In the genomic region with DNA sequence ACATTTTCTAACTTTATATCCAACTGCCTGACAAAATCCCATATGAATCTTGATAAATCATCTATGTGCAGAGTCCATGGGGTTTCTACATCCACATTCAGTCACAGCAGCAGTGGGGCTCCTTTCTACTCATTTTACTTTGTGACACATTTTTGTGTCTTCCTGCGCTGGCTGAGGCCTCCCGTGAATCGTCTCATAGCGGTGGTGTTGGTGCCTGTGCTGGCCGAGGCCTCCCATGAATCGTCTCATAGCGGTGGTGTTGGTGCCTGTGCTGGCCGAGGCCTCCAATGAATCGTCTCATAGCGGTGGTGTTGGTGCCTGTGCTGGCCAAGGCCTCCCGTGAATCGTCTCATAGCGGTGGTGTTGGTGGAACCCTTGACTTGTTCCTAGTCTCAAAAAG, we compare ENCODE assay signal across 17 cellular contexts.
"Had no signal": no experiment of that assay in that cellular context is flagged by ENCODE, and none has a peak within 500 bp of the region (broad histone marks: within the 10 kb centered on the region; RNA-seq: fewer than 3 reads in every experiment).

No MANE protein-coding gene starts in this region.

- H3K27ac ChIP-seq: brain microvascular endothelial cell, pancreas, uterus had no signal

- H3K4me3 ChIP-seq: pancreas, uterus had no signal

- H3K4me1 ChIP-seq: pancreas, uterus had no signal

- H3K9me3 Mint-ChIP-seq: dendritic cell treated with granulocyte-macrophage colony-stimulating factor and Interleukin-4, amounts not matched to agents 40 ng/mL and 50 ng/mL, for 4 days; stimulated activated naive B cell treated with anti-CD40 and anti-IgM and Interleukin-4, amounts not matched to agents 10 μg/mL and 1 μg/mL and 100 μg/mL, for 72 hours had no signal

- DNase-seq: activated gamma-delta T cell; activated T-cell treated with anti-CD3 and anti-CD28 coated beads, Interleukin-2, amount 50 U/mL, for 1 hour; amygdala; brain microvascular endothelial cell; cerebellar nuclear complex; glutamatergic neuron; left colon; mesenchymal stem cell; stimulated activated CD4-positive, alpha-beta T cell treated with anti-CD3 and anti-CD28 coated beads, Interleukin-1b, Interleukin-23, amount 100 ng/mL, for 48 hours; stimulated activated naive B cell treated with anti-CD40 and anti-IgM and Interleukin-4, amounts not matched to agents 10 μg/mL and 1 μg/mL and 100 μg/mL, for 72 hours; T-helper 9 cell; uterus had no signal

- H3K9me3 ChIP-seq: pancreas, uterus had no signal

- H3K36me3 ChIP-seq: brain microvascular endothelial cell, pancreas, uterus had no signal

- H3K27ac Mint-ChIP-seq: activated naive CD8-positive, alpha-beta T cell; dendritic cell treated with granulocyte-macrophage colony-stimulating factor and Interleukin-4, amounts not matched to agents 40 ng/mL and 50 ng/mL, for 4 days; stimulated activated naive B cell treated with anti-CD40 and anti-IgM and Interleukin-4, amounts not matched to agents 10 μg/mL and 1 μg/mL and 100 μg/mL, for 72 hours had no signal

- H3K27me3 ChIP-seq: brain microvascular endothelial cell, pancreas, uterus had no signal

- H3K4me3 Mint-ChIP-seq: activated naive CD8-positive, alpha-beta T cell; dendritic cell treated with granulocyte-macrophage colony-stimulating factor and Interleukin-4, amounts not matched to agents 40 ng/mL and 50 ng/mL, for 4 days; stimulated activated naive B cell treated with anti-CD40 and anti-IgM and Interleukin-4, amounts not matched to agents 10 μg/mL and 1 μg/mL and 100 μg/mL, for 72 hours had no signal

- H3K27me3 Mint-ChIP-seq: activated naive CD8-positive, alpha-beta T cell had no signal

- H3K36me3 Mint-ChIP-seq: stimulated activated naive B cell treated with anti-CD40 and anti-IgM and Interleukin-4, amounts not matched to agents 10 μg/mL and 1 μg/mL and 100 μg/mL, for 72 hours had no signal

- ATAC-seq: esophagus mucosa; left colon; pancreas; right cardiac atrium; stimulated activated naive B cell treated with anti-CD40 and anti-IgM and Interleukin-4, amounts not matched to agents 10 μg/mL and 1 μg/mL and 100 μg/mL, for 72 hours had no signal
